ENCODE assay signal across 14 cellular contexts in genomic region chr7:102510575-102510974, GRCh38. TPM values are rescaled to one million over a fixed set of nuclear protein-coding genes. Genes with fewer than 3 reads are reported as not detected.
A peak's percentile ranks its signal among the peaks of the same experiment; 100 is the strongest.
DNase-seq lines count a peak whose midpoint lies in the region; ATAC-seq and TF ChIP-seq lines count a peak whose summit lies in the region.
"Not testable (repeated sequence)": the region's sequence is repeated elsewhere in the genome, so short reads cannot be mapped to it uniquely, and the experiment has no call there.
"Had no signal": no experiment of that assay in that cellular context is flagged by ENCODE, and none has a peak within 500 bp of the region (broad histone marks: within the 10 kb centered on the region; RNA-seq: fewer than 3 reads in every experiment).

No MANE protein-coding gene starts in this region.

- TF ChIP-seq CTCF in WTC11 (IDR thresholded peaks at IDR 0.05); heart left ventricle (IDR thresholded peaks at IDR 0.05); right atrium auricular region (IDR thresholded peaks at IDR 0.05); left lung (IDR thresholded peaks at IDR 0.05); natural killer cell (IDR thresholded peaks at IDR 0.05); gastrocnemius medialis (IDR thresholded peaks at IDR 0.05 in 4 of 5, conservative IDR thresholded peaks at IDR 0.05 in 1 of 5): not testable (repeated sequence)

- H3K27ac ChIP-seq in heart left ventricle, right atrium auricular region, left lung: not testable (repeated sequence)
- H3K27ac ChIP-seq in gastrocnemius medialis, result peak overlapping the region; percentile 52 to 82 (median 72)

- not testable (repeated sequence) for H3K36me3 Mint-ChIP-seq in WTC11, natural killer cell

- not testable (repeated sequence) for H3K27ac Mint-ChIP-seq in WTC11, natural killer cell

- not testable (repeated sequence) for H3K4me1 ChIP-seq in heart left ventricle, right atrium auricular region, left lung, gastrocnemius medialis

- H3K36me3 ChIP-seq in heart left ventricle, right atrium auricular region, left lung, gastrocnemius medialis: not testable (repeated sequence)

- in situ Hi-C loops in gastrocnemius medialis (cut with MboI; ENCODE audit: low sequenced_read_pairs in 4 of 4), result not testable (repeated sequence)

- not testable (repeated sequence) for TF ChIP-seq POLR2A in heart left ventricle (IDR thresholded peaks at IDR 0.05); gastrocnemius medialis (IDR thresholded peaks at IDR 0.05)

- CTCF ChIA-PET in WTC11 (lab: Charles Lee), result not testable (repeated sequence)

- not testable (repeated sequence) for ATAC-seq in WTC11, heart left ventricle, left lung, natural killer cell, gastrocnemius medialis

- DNase-seq in WTC11 (ENCODE audit: low spot score), result peak; percentile 8
- peak; percentile 31 for DNase-seq in activated effector memory CD4-positive, alpha-beta T cell treated with anti-CD3 and anti-CD28 coated beads, Interleukin-2, amount 50 U/mL, for 16 hours
- DNase-seq in heart left ventricle, result peak in 3 of 5 donors; percentile 12 to 19 (median 16)
- DNase-seq in right atrium auricular region (ENCODE audit: low spot score), result peak; percentile 50
- DNase-seq in left lung, result peak; percentile 15 to 35
- peak; percentile 18 for DNase-seq in natural killer cell
- peak in 1 of 2 donors; percentile 45 for DNase-seq in gastrocnemius medialis

- 71 to 81% methylated on average over 4 of the region's 8 CpGs; no CpG with 5 or more reads in 2 of the 4 donors for WGBS in heart left ventricle, 4 donors

- H3K27me3 ChIP-seq in heart left ventricle, right atrium auricular region, left lung, gastrocnemius medialis: not testable (repeated sequence)

- H3K4me1 Mint-ChIP-seq in WTC11, natural killer cell: not testable (repeated sequence)

- H3K9me3 Mint-ChIP-seq in WTC11, natural killer cell: not testable (repeated sequence)

- H3K4me3 Mint-ChIP-seq in WTC11, natural killer cell: not testable (repeated sequence)

- intact Hi-C loops in heart left ventricle (cut with DNase I); left lung (cut with DNase I); natural killer cell (cut with micrococcal nuclease); gastrocnemius medialis (cut with DNase I; ENCODE audit: low total_unique reads): not testable (repeated sequence)

- H3K4me3 ChIP-seq in heart left ventricle, right atrium auricular region, left lung, gastrocnemius medialis: not testable (repeated sequence)

- POLR2A ChIA-PET in WTC11 (lab: Charles Lee), result not testable (repeated sequence)

- not testable (repeated sequence) for H3K27me3 Mint-ChIP-seq in WTC11 (ENCODE audit: low read depth); natural killer cell (ENCODE audit: low read depth in 2 of 2)

- not testable (repeated sequence) for H3K9me3 ChIP-seq in heart left ventricle, right atrium auricular region, left lung, gastrocnemius medialis

RNA-seq across cellular contexts. Expression of gene RASA4B, which starts 7.0 kb away (rescaled TPM):
- 3.6 to 6.2 TPM (median 3.9 TPM) in 3 replicates for total RNA-seq in WTC11 (2021)
- total RNA-seq in heart left ventricle, result 10 to 100 TPM in 2 of 9 donors, 1 to 10 TPM in 7; 3.3 to 28.1 (median 7.1) TPM
- polyA plus RNA-seq in heart left ventricle, result 1 to 10 TPM; 2.7 to 3.2 TPM
- 1 to 10 TPM; 4.3 to 7.5 TPM for total RNA-seq in right atrium auricular region
- total RNA-seq in left lung, result 10 to 100 TPM; 18.1 to 18.5 TPM
- total RNA-seq in natural killer cell, result 10 to 100 TPM in 2 of 3 donors, 1 to 10 TPM in 1; 2.4 to 14.3 (median 12.3) TPM
- 100 to 1,000 TPM in 2 of 4 donors, 10 to 100 TPM in 2; 38.0 to 127 (median 86.0) TPM for total RNA-seq in gastrocnemius medialis

RNA-seq across cellular contexts. Expression of gene POLR2J, which starts 31.9 kb away (rescaled TPM):
- 45.9 to 51.7 TPM (median 50.5 TPM) in 3 replicates for total RNA-seq in WTC11 (2021)
- total RNA-seq in heart left ventricle, result 10 to 100 TPM; 34.4 to 72.9 (median 47.4) TPM
- 100 to 1,000 TPM in 1 of 2 donors, 10 to 100 TPM in 1; 86.3 to 227 TPM for polyA plus RNA-seq in heart left ventricle
- total RNA-seq in right atrium auricular region, result 10 to 100 TPM; 19.2 to 34.8 TPM
- total RNA-seq in left lung, result 10 to 100 TPM; 30.5 to 39.0 TPM
- 10 to 100 TPM; 35.3 to 44.5 (median 44.5) TPM for total RNA-seq in natural killer cell
- 10 to 100 TPM; 25.7 to 67.9 (median 51.6) TPM for total RNA-seq in gastrocnemius medialis

RNA-seq across cellular contexts. Expression of gene UPK3BL2, which starts 32.9 kb away (rescaled TPM):
- total RNA-seq in WTC11 (2021) (9.0 to 11.2 TPM (median 10.5 TPM) in 3 replicates), heart left ventricle (10 to 100 TPM in 2 of 9 donors, 1 to 10 TPM in 7; 1.9 to 20.6 (median 5.7) TPM), right atrium auricular region (under 1 TPM; 0.83 to 0.89 TPM), left lung (10 to 100 TPM; 12.7 to 22.0 TPM), natural killer cell (100 to 1,000 TPM in 1 of 3 donors, 10 to 100 TPM in 2; 56.5 to 100 (median 68.5) TPM), gastrocnemius medialis (1 to 10 TPM in 2 of 4 donors, not detected in 2; 1.6 to 3.0 TPM)
- polyA plus RNA-seq in heart left ventricle, result 1 to 10 TPM; 1.2 to 5.8 TPM
- total RNA-seq: G401 had no signal

RNA-seq across cellular contexts. Expression of gene SPDYE2, which starts 40.5 kb away (rescaled TPM):
- total RNA-seq in WTC11 (2021), result 0.15 to 0.23 TPM in 2 of 3 replicates, not detected in the other
- under 1 TPM in 1 of 9 donors, not detected in 8; 0.24 TPM for total RNA-seq in heart left ventricle
- under 1 TPM in 1 of 2 donors, not detected in 1; 0.15 TPM for polyA plus RNA-seq in heart left ventricle
- under 1 TPM in 1 of 2 donors, not detected in 1; 0.16 TPM for total RNA-seq in right atrium auricular region
- total RNA-seq in left lung, result not detected
- total RNA-seq in natural killer cell, result under 1 TPM in 2 of 3 donors, not detected in 1; 0.25 to 0.61 TPM
- not detected for total RNA-seq in gastrocnemius medialis
- total RNA-seq: A172; CD8-positive, alpha-beta memory T cell; G401; GM12878; H7; HFFc6; HT1080 had no signal

RNA-seq across cellular contexts. Expression of gene LRWD1, which starts 45.8 kb away (rescaled TPM):
- total RNA-seq in WTC11 (2021) (37.4 to 41.7 TPM (median 39.6 TPM) in 3 replicates), heart left ventricle (10 to 100 TPM in 4 of 9 donors, 1 to 10 TPM in 5; 7.6 to 24.9 (median 9.7) TPM), right atrium auricular region (10 to 100 TPM in 1 of 2 donors, 1 to 10 TPM in 1; 9.8 to 13.7 TPM), left lung (10 to 100 TPM; 12.9 to 16.6 TPM), natural killer cell (10 to 100 TPM; 20.0 to 24.1 (median 20.4) TPM), gastrocnemius medialis (10 to 100 TPM in 3 of 4 donors, 1 to 10 TPM in 1; 7.5 to 24.5 (median 18.0) TPM)
- polyA plus RNA-seq in heart left ventricle, result 10 to 100 TPM in 1 of 2 donors, 1 to 10 TPM in 1; 4.7 to 26.4 TPM
